8 cellular contexts compared by ENCODE assay signal in genomic region chr16:11794991-11795886, GRCh38. TPM values are rescaled to one million over a fixed set of nuclear protein-coding genes. Genes with fewer than 3 reads are reported as not detected.
DNase-seq lines count a peak whose midpoint lies in the region; ATAC-seq and TF ChIP-seq lines count a peak whose summit lies in the region.

No MANE protein-coding gene starts in this region.

- ATAC-seq in activated CD8-positive, alpha-beta memory T cell treated with anti-CD3 and anti-CD28 coated beads, Interleukin-2, amount 10 ng/mL, durations not matched to agents 7 days and 5 days = no peak
- no peak for ATAC-seq in activated CD8-positive, alpha-beta T cell treated with anti-CD3 and anti-CD28 coated beads, Interleukin-2, amount 10 ng/mL, durations not matched to agents 7 days and 5 days
- ATAC-seq in left colon = no peak

- POLR2A ChIA-PET in activated CD8-positive, alpha-beta T cell treated with anti-CD3 and anti-CD28 coated beads, Interleukin-2, amount 10 ng/mL, durations not matched to agents 7 days and 5 days (lab: Charles Lee) = interaction anchor here (1.0 to 9.5 kb wide), 3 partner anchors 11 to 63 kb away, joined by 3 to 149 read pairs (median 4); partner anchors contain the start of gene TXNDC11

- H3K27me3 ChIP-seq in iPS-20b (ENCODE audit: insufficient read depth, low read length) (no peaks in the 10 kb centered on the region), suprapubic skin (no peaks in the 10 kb centered on the region)

- TF ChIP-seq POLR2A in suprapubic skin (IDR thresholded peaks at IDR 0.05) = no peak

- H3K4me1 ChIP-seq in iPS-20b (ENCODE audit: insufficient read depth, low read length) (peaks cover 5% of the 10 kb centered on the region; the same call in 1 of the 2 replicates), suprapubic skin (peaks cover 78% of the 10 kb centered on the region)

- H3K4me3 Mint-ChIP-seq in activated CD8-positive, alpha-beta memory T cell treated with anti-CD3 and anti-CD28 coated beads, Interleukin-2, amount 10 ng/mL, durations not matched to agents 7 days and 5 days = peak overlapping the region; percentile 80
- peak overlapping the region; percentile 86 for H3K4me3 Mint-ChIP-seq in activated CD8-positive, alpha-beta T cell treated with anti-CD3 and anti-CD28 coated beads, Interleukin-2, amount 10 ng/mL, durations not matched to agents 7 days and 5 days

- WGBS in suprapubic skin = 82% methylated on average over 21 of the region's 21 CpGs

- no peak overlapping the region for H3K27ac ChIP-seq in iPS-20b (ENCODE audit: low read length)
- H3K27ac ChIP-seq in suprapubic skin = peak overlapping the region; percentile 96

- CTCF ChIA-PET in activated CD8-positive, alpha-beta memory T cell treated with anti-CD3 and anti-CD28 coated beads, Interleukin-2, amount 10 ng/mL, durations not matched to agents 7 days and 5 days (lab: Charles Lee) = interaction anchor here (1.1 to 4.0 kb wide), 5 partner anchors 12 to 50 kb away, joined by 3 to 58 read pairs (median 3); no protein-coding TSS in a partner anchor
- CTCF ChIA-PET in activated CD8-positive, alpha-beta T cell treated with anti-CD3 and anti-CD28 coated beads, Interleukin-2, amount 10 ng/mL, durations not matched to agents 7 days and 5 days (lab: Charles Lee) = interaction anchor here (2.0 to 5.8 kb wide), 2 partner anchors 11 to 273 kb away, joined by 4 to 124 read pairs; no protein-coding TSS in a partner anchor

- peaks cover 26% of the 10 kb centered on the region for H3K36me3 Mint-ChIP-seq in activated CD8-positive, alpha-beta memory T cell treated with anti-CD3 and anti-CD28 coated beads, Interleukin-2, amount 10 ng/mL, durations not matched to agents 7 days and 5 days
- peaks cover 37% of the 10 kb centered on the region for H3K36me3 Mint-ChIP-seq in activated CD8-positive, alpha-beta T cell treated with anti-CD3 and anti-CD28 coated beads, Interleukin-2, amount 10 ng/mL, durations not matched to agents 7 days and 5 days (ENCODE audit: low read depth)

- DNase-seq in activated CD8-positive, alpha-beta memory T cell treated with anti-CD3 and anti-CD28 coated beads, Interleukin-2, amount 10 ng/mL, durations not matched to agents 7 days and 5 days = no peak
- no peak for DNase-seq in activated CD8-positive, alpha-beta memory T cell treated with anti-CD3 and anti-CD28 coated beads, Interleukin-2, amount 50 U/mL, for 4 hours
- DNase-seq in activated CD8-positive, alpha-beta T cell treated with anti-CD3 and anti-CD28 coated beads, Interleukin-2, amount 10 ng/mL, durations not matched to agents 7 days and 5 days = no peak
- DNase-seq in suprapubic skin (ENCODE audit: low spot score in 2 of 2) = peak in 1 of 2 donors; percentile 46
- DNase-seq in COLO829 (ENCODE audit: low spot score) = no peak
- DNase-seq in NOMO-1 (lab: John Stamatoyannopoulos, UW; ENCODE audit: unreplicated experiment in 2 of 2) = no peak
- DNase-seq in left colon = no peak

- TF ChIP-seq EP300 in suprapubic skin (IDR thresholded peaks at IDR 0.05) = no peak

- H3K27me3 Mint-ChIP-seq in activated CD8-positive, alpha-beta memory T cell treated with anti-CD3 and anti-CD28 coated beads, Interleukin-2, amount 10 ng/mL, durations not matched to agents 7 days and 5 days = no peaks in the 10 kb centered on the region
- no peaks in the 10 kb centered on the region for H3K27me3 Mint-ChIP-seq in activated CD8-positive, alpha-beta T cell treated with anti-CD3 and anti-CD28 coated beads, Interleukin-2, amount 10 ng/mL, durations not matched to agents 7 days and 5 days (ENCODE audit: low read depth)

- H3K9me3 ChIP-seq in iPS-20b (ENCODE audit: insufficient read depth, low read depth, low read length) (no peaks in the 10 kb centered on the region), suprapubic skin (no peaks in the 10 kb centered on the region)

- H3K9ac ChIP-seq in iPS-20b (ENCODE audit: low read depth, low read length) = peak overlapping the region; percentile 86; the same call in 1 of the 2 replicates

- TF ChIP-seq CTCF in suprapubic skin (IDR thresholded peaks at IDR 0.05) = no peak

- peak overlapping the region; percentile 92 for H3K27ac Mint-ChIP-seq in activated CD8-positive, alpha-beta memory T cell treated with anti-CD3 and anti-CD28 coated beads, Interleukin-2, amount 10 ng/mL, durations not matched to agents 7 days and 5 days
- peak overlapping the region; percentile 91 for H3K27ac Mint-ChIP-seq in activated CD8-positive, alpha-beta T cell treated with anti-CD3 and anti-CD28 coated beads, Interleukin-2, amount 10 ng/mL, durations not matched to agents 7 days and 5 days

- intact Hi-C loops in left colon (cut with DNase I, micrococcal nuclease) = no loop called here

- H3K4me3 ChIP-seq in iPS-20b (ENCODE audit: low read length) (peak overlapping the region; percentile 89; the same call in 1 of the 2 replicates), suprapubic skin (peak overlapping the region; percentile 71)

- H3K9me3 Mint-ChIP-seq in activated CD8-positive, alpha-beta memory T cell treated with anti-CD3 and anti-CD28 coated beads, Interleukin-2, amount 10 ng/mL, durations not matched to agents 7 days and 5 days (ENCODE audit: low read depth) = no peaks in the 10 kb centered on the region
- no peaks in the 10 kb centered on the region for H3K9me3 Mint-ChIP-seq in activated CD8-positive, alpha-beta T cell treated with anti-CD3 and anti-CD28 coated beads, Interleukin-2, amount 10 ng/mL, durations not matched to agents 7 days and 5 days (ENCODE audit: insufficient read depth)

- H3K36me3 ChIP-seq in iPS-20b (ENCODE audit: insufficient read depth, low read depth, low read length) (peaks cover 15% of the 10 kb centered on the region), suprapubic skin (no peaks in the 10 kb centered on the region)

- H3K4me1 Mint-ChIP-seq in activated CD8-positive, alpha-beta memory T cell treated with anti-CD3 and anti-CD28 coated beads, Interleukin-2, amount 10 ng/mL, durations not matched to agents 7 days and 5 days = peaks cover 74% of the 10 kb centered on the region
- H3K4me1 Mint-ChIP-seq in activated CD8-positive, alpha-beta T cell treated with anti-CD3 and anti-CD28 coated beads, Interleukin-2, amount 10 ng/mL, durations not matched to agents 7 days and 5 days (ENCODE audit: low read depth) = peaks cover 76% of the 10 kb centered on the region

RNA-seq across cellular contexts. Expression of gene ZC3H7A, which starts 1.8 kb away (rescaled TPM):
- 10 to 100 TPM; 70.7 to 85.9 TPM for total RNA-seq in activated CD8-positive, alpha-beta memory T cell treated with anti-CD3 and anti-CD28 coated beads, Interleukin-2, amount 10 ng/mL, durations not matched to agents 7 days and 5 days
- 10 to 100 TPM; 58.9 TPM for total RNA-seq in activated CD8-positive, alpha-beta T cell treated with anti-CD3 and anti-CD28 coated beads, Interleukin-2, amount 10 ng/mL, durations not matched to agents 7 days and 5 days
- total RNA-seq in suprapubic skin (10 to 100 TPM; 32.7 to 65.8 (median 41.9) TPM), left colon (10 to 100 TPM; 34.4 to 43.7 TPM)

RNA-seq across cellular contexts. Expression of gene TXNDC11, which starts 52.6 kb away (rescaled TPM):
- 10 to 100 TPM; 41.3 to 47.2 TPM for total RNA-seq in activated CD8-positive, alpha-beta memory T cell treated with anti-CD3 and anti-CD28 coated beads, Interleukin-2, amount 10 ng/mL, durations not matched to agents 7 days and 5 days
- total RNA-seq in activated CD8-positive, alpha-beta T cell treated with anti-CD3 and anti-CD28 coated beads, Interleukin-2, amount 10 ng/mL, durations not matched to agents 7 days and 5 days = 10 to 100 TPM; 30.1 to 34.4 TPM
- total RNA-seq in suprapubic skin = 10 to 100 TPM; 31.0 to 42.2 (median 35.1) TPM
- 10 to 100 TPM; 67.4 TPM for total RNA-seq in left colon

RNA-seq across cellular contexts. Expression of gene RSL1D1, which starts 56.1 kb away (rescaled TPM):
- total RNA-seq in activated CD8-positive, alpha-beta memory T cell treated with anti-CD3 and anti-CD28 coated beads, Interleukin-2, amount 10 ng/mL, durations not matched to agents 7 days and 5 days = 100 to 1,000 TPM; 128 to 221 TPM
- 100 to 1,000 TPM; 156 to 158 TPM for total RNA-seq in activated CD8-positive, alpha-beta T cell treated with anti-CD3 and anti-CD28 coated beads, Interleukin-2, amount 10 ng/mL, durations not matched to agents 7 days and 5 days
- total RNA-seq in suprapubic skin = 100 to 1,000 TPM; 152 to 209 (median 174) TPM
- 10 to 100 TPM; 82.8 to 91.6 TPM for total RNA-seq in left colon
